8 cellular contexts compared by ENCODE assay signal in genomic region chrX:1536712-1537030, GRCh38. TPM values are rescaled to one million over a fixed set of nuclear protein-coding genes. Genes with fewer than 3 reads are reported as not detected.
DNase-seq lines count a peak whose midpoint lies in the region; ATAC-seq and TF ChIP-seq lines count a peak whose summit lies in the region.

No MANE protein-coding gene starts in this region.

- peak overlapping the region; percentile 82 to 86 for H3K4me3 ChIP-seq in neutrophil (ENCODE audit: low read depth in 1 of 2, low read length in 1 of 2)

- peak overlapping the region; percentile 99 for H3K27ac Mint-ChIP-seq in activated CD8-positive, alpha-beta T cell treated with anti-CD3 and anti-CD28 coated beads for 36 hours
- no peak overlapping the region for H3K27ac Mint-ChIP-seq in progenitor cell of endocrine pancreas

- H3K27me3 Mint-ChIP-seq in activated CD8-positive, alpha-beta T cell treated with anti-CD3 and anti-CD28 coated beads for 36 hours = no peaks in the 10 kb centered on the region
- H3K27me3 Mint-ChIP-seq in progenitor cell of endocrine pancreas = no peaks in the 10 kb centered on the region

- peaks cover 10% of the 10 kb centered on the region for H3K4me1 Mint-ChIP-seq in activated CD8-positive, alpha-beta T cell treated with anti-CD3 and anti-CD28 coated beads for 36 hours (ENCODE audit: low read depth)
- H3K4me1 Mint-ChIP-seq in progenitor cell of endocrine pancreas (ENCODE audit: low read depth) = no peaks in the 10 kb centered on the region

- peak; percentile 2 for ATAC-seq in GM18499 (IDR thresholded peaks at IDR 0.05; ENCODE audit: insufficient read depth, unreplicated experiment)
- ATAC-seq in HG02870 (IDR thresholded peaks at IDR 0.05; ENCODE audit: unreplicated experiment) = peak; percentile 5
- peak; percentile 6 for ATAC-seq in activated CD8-positive, alpha-beta T cell treated with anti-CD3 and anti-CD28 coated beads for 36 hours

- H3K9me3 ChIP-seq in neutrophil = no peaks in the 10 kb centered on the region

- H3K36me3 Mint-ChIP-seq in activated CD8-positive, alpha-beta T cell treated with anti-CD3 and anti-CD28 coated beads for 36 hours (ENCODE audit: low read depth) = peaks cover 18% of the 10 kb centered on the region
- H3K36me3 Mint-ChIP-seq in progenitor cell of endocrine pancreas (ENCODE audit: insufficient read depth) = no peaks in the 10 kb centered on the region

- peaks cover 27 to 42% of the 10 kb centered on the region in 2 experiments for H3K4me1 ChIP-seq in neutrophil (ENCODE audit: control insufficient read depth in 1 of 2, insufficient read depth in 1 of 2, low read depth in 1 of 2, low read length in 1 of 2)

- peak overlapping the region; percentile 97 for H3K27ac ChIP-seq in neutrophil

- CTCF ChIA-PET in activated CD8-positive, alpha-beta T cell treated with anti-CD3 and anti-CD28 coated beads for 36 hours (lab: Charles Lee) = no interaction called here

- H3K36me3 ChIP-seq in neutrophil = no peaks in the 10 kb centered on the region

- H3K27me3 ChIP-seq in neutrophil = no peaks in the 10 kb centered on the region

- POLR2A ChIA-PET in activated CD8-positive, alpha-beta T cell treated with anti-CD3 and anti-CD28 coated beads for 36 hours (lab: Charles Lee) = no interaction called here

- H3K9me3 Mint-ChIP-seq in activated CD8-positive, alpha-beta T cell treated with anti-CD3 and anti-CD28 coated beads for 36 hours = peaks cover 2% of the 10 kb centered on the region
- H3K9me3 Mint-ChIP-seq in progenitor cell of endocrine pancreas (ENCODE audit: low read depth) = no peaks in the 10 kb centered on the region

- peak overlapping the region; percentile 96 for H3K4me3 Mint-ChIP-seq in activated CD8-positive, alpha-beta T cell treated with anti-CD3 and anti-CD28 coated beads for 36 hours
- H3K4me3 Mint-ChIP-seq in progenitor cell of endocrine pancreas (ENCODE audit: low read depth) = no peak overlapping the region

- no peak for DNase-seq in activated CD8-positive, alpha-beta T cell treated with anti-CD3 and anti-CD28 coated beads for 36 hours
- no peak for DNase-seq in pons (ENCODE audit: low spot score)
- DNase-seq in progenitor cell of endocrine pancreas (ENCODE audit: low spot score, unreplicated experiment) = no peak
- DNase-seq in AG08396 (ENCODE audit: low spot score) = no peak
- no peak for DNase-seq in SK-N-DZ (ENCODE audit: low spot score)

- intact Hi-C loops in activated CD8-positive, alpha-beta T cell treated with anti-CD3 and anti-CD28 coated beads for 36 hours (cut with micrococcal nuclease) = loop anchor here (2.0 kb wide), 2 partner anchors 44 to 82 kb away; no protein-coding TSS in a partner anchor

- TF ChIP-seq CTCF in activated CD8-positive, alpha-beta T cell treated with anti-CD3 and anti-CD28 coated beads for 36 hours (IDR thresholded peaks at IDR 0.05) = no peak
- TF ChIP-seq CTCF in neutrophil (IDR thresholded peaks at IDR 0.05) (no peak), progenitor cell of endocrine pancreas (IDR thresholded peaks at IDR 0.05; ENCODE audit: unreplicated experiment) (no peak)

RNA-seq across cellular contexts. Expression of gene P2RY8, which starts 0.3 kb away (rescaled TPM):
- 10 to 100 TPM; 27.5 to 28.3 TPM for total RNA-seq in activated CD8-positive, alpha-beta T cell treated with anti-CD3 and anti-CD28 coated beads for 36 hours
- total RNA-seq in progenitor cell of endocrine pancreas = not detected in 2 replicates
- not detected in 2 replicates for polyA plus RNA-seq in SK-N-DZ (2014; cell fraction: cytosol; rRNA removed)
- polyA plus RNA-seq in SK-N-DZ (2014; cell fraction: nucleus; rRNA removed) = not detected in 2 replicates

RNA-seq across cellular contexts. Expression of gene AKAP17A, which starts 54.7 kb away (rescaled TPM):
- total RNA-seq in activated CD8-positive, alpha-beta T cell treated with anti-CD3 and anti-CD28 coated beads for 36 hours = 10 to 100 TPM; 82.8 to 85.5 TPM
- 52.7 and 56.0 TPM in 2 replicates for total RNA-seq in progenitor cell of endocrine pancreas
- polyA plus RNA-seq in SK-N-DZ (2014; cell fraction: cytosol; rRNA removed) = 17.1 and 26.6 TPM in 2 replicates
- 121 and 140 TPM in 2 replicates for polyA plus RNA-seq in SK-N-DZ (2014; cell fraction: nucleus; rRNA removed)

Comparison
In these comparisons a context has a peak if more than half of its experiments do, and no peak if none do; other contexts are left out.
1. RNA of gene P2RY8, which starts 0.3 kb away (total RNA-seq): 27.5 to 28.3 TPM in activated CD8-positive, alpha-beta T cell treated with anti-CD3 and anti-CD28 coated beads for 36 hours; not detected in progenitor cell of endocrine pancreas; every median in the first group is over 10 times any median in the second.
2. Peak in every context shown above with its lines, with median percentiles within 50 percentile points of each other: ATAC-seq.